Comparison of ENCODE assay signal across 30 cellular contexts in genomic region chr2:204065571-204065970, GRCh38.
"Had no signal": no experiment of that assay in that cellular context is flagged by ENCODE, and none has a peak within 500 bp of the region (broad histone marks: within the 10 kb centered on the region; RNA-seq: fewer than 3 reads in every experiment).

No MANE protein-coding gene starts in this region.

- H3K4me3 Mint-ChIP-seq: activated CD4-positive, alpha-beta memory T cell treated with anti-CD3 and anti-CD28 coated beads, Interleukin-2, amount 10 ng/mL, durations not matched to agents 7 days and 5 days; activated CD8-positive, alpha-beta memory T cell treated with anti-CD3 and anti-CD28 coated beads, Interleukin-2, amount 10 ng/mL, durations not matched to agents 7 days and 5 days; activated naive CD4-positive, alpha-beta T cell treated with anti-CD3 and anti-CD28 coated beads, Interleukin-2, amount 10 ng/mL, durations not matched to agents 7 days and 5 days; activated naive CD8-positive, alpha-beta T cell; activated naive CD8-positive, alpha-beta T cell treated with anti-CD3 and anti-CD28 coated beads, Interleukin-2, amount 50 U/mL, for 24 hours; central memory CD8-positive, alpha-beta T cell had no signal

- H3K9me3 ChIP-seq: MG63, SJCRH30 had no signal

- H3K27ac ChIP-seq: cardiac muscle cell, SJCRH30, SK-N-MC, WERI-Rb-1 had no signal

- H3K36me3 ChIP-seq: cardiac muscle cell, MG63, SJCRH30, WERI-Rb-1 had no signal

- DNase-seq: activated CD4-positive, alpha-beta memory T cell treated with anti-CD3 and anti-CD28 coated beads, Interleukin-2, amount 10 ng/mL, durations not matched to agents 7 days and 5 days; activated CD4-positive, alpha-beta T cell treated with anti-CD3 and anti-CD28 coated beads for 1 hour; activated CD4-positive, alpha-beta T cell treated with anti-CD3 and anti-CD28 coated beads for 48 hours; activated CD4-positive, CD25-positive, alpha-beta regulatory T cell; activated CD8-positive, alpha-beta memory T cell treated with anti-CD3 and anti-CD28 coated beads for 24 hours; activated CD8-positive, alpha-beta memory T cell treated with anti-CD3 and anti-CD28 coated beads, Interleukin-2, amount 10 ng/mL, durations not matched to agents 7 days and 5 days; activated CD8-positive, alpha-beta memory T cell treated with anti-CD3 and anti-CD28 coated beads, Interleukin-2, amount 50 U/mL, for 48 hours; activated effector memory CD4-positive, alpha-beta T cell treated with Interleukin-2 at 50 U/mL for 16 hours; activated naive CD4-positive, alpha-beta T cell treated with anti-CD3 and anti-CD28 coated beads, Interleukin-2, amount 10 ng/mL, durations not matched to agents 7 days and 5 days; activated naive CD8-positive, alpha-beta T cell treated with anti-CD3 and anti-CD28 coated beads, Interleukin-2, amount 50 U/mL, for 24 hours; activated T-cell treated with anti-CD3 and anti-CD28 coated beads, Interleukin-2, amount 50 U/mL, for 48 hours; anterior cingulate cortex; Karpas-422; MG63; NCI-H1048; NCI-H1105 treated with DMSO at 0.1 percent for 48 hours; NCI-H1436; NCI-H1694 treated with DMSO at 0.1 percent for 48 hours; NCI-H2029; NCI-H345; NCI-H524 treated with DMSO at 0.1 percent for 48 hours; SHP77; SJCRH30; T1000; WERI-Rb-1 had no signal

- H3K36me3 Mint-ChIP-seq: activated CD8-positive, alpha-beta memory T cell treated with anti-CD3 and anti-CD28 coated beads, Interleukin-2, amount 10 ng/mL, durations not matched to agents 7 days and 5 days; activated naive CD4-positive, alpha-beta T cell treated with anti-CD3 and anti-CD28 coated beads, Interleukin-2, amount 10 ng/mL, durations not matched to agents 7 days and 5 days; activated naive CD8-positive, alpha-beta T cell had no signal

- H3K4me1 ChIP-seq: SJCRH30 had no signal

- H3K4me1 Mint-ChIP-seq: activated CD4-positive, alpha-beta memory T cell treated with anti-CD3 and anti-CD28 coated beads, Interleukin-2, amount 10 ng/mL, durations not matched to agents 7 days and 5 days; activated CD8-positive, alpha-beta memory T cell treated with anti-CD3 and anti-CD28 coated beads, Interleukin-2, amount 10 ng/mL, durations not matched to agents 7 days and 5 days; activated naive CD4-positive, alpha-beta T cell treated with anti-CD3 and anti-CD28 coated beads, Interleukin-2, amount 10 ng/mL, durations not matched to agents 7 days and 5 days; activated naive CD8-positive, alpha-beta T cell treated with anti-CD3 and anti-CD28 coated beads, Interleukin-2, amount 50 U/mL, for 24 hours; central memory CD8-positive, alpha-beta T cell had no signal

- ATAC-seq: activated CD8-positive, alpha-beta memory T cell treated with anti-CD3 and anti-CD28 coated beads, Interleukin-2, amount 10 ng/mL, durations not matched to agents 7 days and 5 days; activated naive CD8-positive, alpha-beta T cell treated with anti-CD3 and anti-CD28 coated beads, Interleukin-2, amount 50 U/mL, for 24 hours; Panc1 had no signal

- H3K27ac Mint-ChIP-seq: activated CD4-positive, alpha-beta memory T cell treated with anti-CD3 and anti-CD28 coated beads, Interleukin-2, amount 10 ng/mL, durations not matched to agents 7 days and 5 days; activated CD8-positive, alpha-beta memory T cell treated with anti-CD3 and anti-CD28 coated beads, Interleukin-2, amount 10 ng/mL, durations not matched to agents 7 days and 5 days; activated naive CD4-positive, alpha-beta T cell treated with anti-CD3 and anti-CD28 coated beads, Interleukin-2, amount 10 ng/mL, durations not matched to agents 7 days and 5 days; activated naive CD8-positive, alpha-beta T cell treated with anti-CD3 and anti-CD28 coated beads, Interleukin-2, amount 50 U/mL, for 24 hours had no signal

- H3K27me3 ChIP-seq: cardiac muscle cell, SJCRH30 had no signal

- H3K9me3 Mint-ChIP-seq: activated naive CD4-positive, alpha-beta T cell treated with anti-CD3 and anti-CD28 coated beads, Interleukin-2, amount 10 ng/mL, durations not matched to agents 7 days and 5 days; activated naive CD8-positive, alpha-beta T cell treated with anti-CD3 and anti-CD28 coated beads, Interleukin-2, amount 50 U/mL, for 24 hours; central memory CD8-positive, alpha-beta T cell had no signal

- H3K4me3 ChIP-seq: cardiac muscle cell, MG63, SJCRH30, SK-N-MC had no signal
